22 cellular contexts compared by ENCODE assay signal in genomic region chr6:75516757-75517156, GRCh38. TPM values are rescaled to one million over a fixed set of nuclear protein-coding genes. Genes with fewer than 3 reads are reported as not detected.
"Had no signal": no experiment of that assay in that cellular context is flagged by ENCODE, and none has a peak within 500 bp of the region (broad histone marks: within the 10 kb centered on the region; RNA-seq: fewer than 3 reads in every experiment).

No MANE protein-coding gene starts in this region.

- H3K4me3 Mint-ChIP-seq: naive thymus-derived CD4-positive, alpha-beta T cell; natural killer cell treated with Interleukin-12 subunit alpha and Interleukin-12 subunit beta and Interleukin-15 and Interleukin-18, amount 100 ng/mL, for 72 hours; stimulated activated naive B cell treated with anti-CD40 and anti-IgM and Interleukin-4, amounts not matched to agents 10 μg/mL and 1 μg/mL and 100 μg/mL, for 72 hours had no signal

- H3K4me2 ChIP-seq: hepatocyte, smooth muscle cell had no signal

- H3K27me3 ChIP-seq: hepatocyte, ovary, right atrium auricular region, right lobe of liver, stomach, testis, thyroid gland, transverse colon, upper lobe of left lung had no signal

- H3K27me3 Mint-ChIP-seq: naive thymus-derived CD4-positive, alpha-beta T cell; progenitor cell of endocrine pancreas had no signal

- H3K36me3 ChIP-seq: left ventricle myocardium inferior, ovary, right atrium auricular region, right lobe of liver, stomach, thyroid gland, transverse colon, upper lobe of left lung had no signal

- H3K9me3 ChIP-seq: left ventricle myocardium inferior, mucosa of descending colon, ovary, right atrium auricular region, right lobe of liver, stomach, testis, thyroid gland, transverse colon, upper lobe of left lung had no signal

- H3K4me1 Mint-ChIP-seq: naive thymus-derived CD4-positive, alpha-beta T cell; stimulated activated naive B cell treated with anti-CD40 and anti-IgM and Interleukin-4, amounts not matched to agents 10 μg/mL and 1 μg/mL and 100 μg/mL, for 72 hours had no signal

- H3K27ac Mint-ChIP-seq: naive thymus-derived CD4-positive, alpha-beta T cell; natural killer cell treated with Interleukin-12 subunit alpha and Interleukin-12 subunit beta and Interleukin-15 and Interleukin-18, amount 100 ng/mL, for 72 hours; progenitor cell of endocrine pancreas; stimulated activated naive B cell treated with anti-CD40 and anti-IgM and Interleukin-4, amounts not matched to agents 10 μg/mL and 1 μg/mL and 100 μg/mL, for 72 hours had no signal

- H3K27ac ChIP-seq: hepatocyte, left ventricle myocardium inferior, ovary, right atrium auricular region, right lobe of liver, stomach, testis, thyroid gland, transverse colon, upper lobe of left lung had no signal

- H3K36me3 Mint-ChIP-seq: naive thymus-derived CD4-positive, alpha-beta T cell; natural killer cell treated with Interleukin-12 subunit alpha and Interleukin-12 subunit beta and Interleukin-15 and Interleukin-18, amount 100 ng/mL, for 72 hours; stimulated activated naive B cell treated with anti-CD40 and anti-IgM and Interleukin-4, amounts not matched to agents 10 μg/mL and 1 μg/mL and 100 μg/mL, for 72 hours had no signal

- H2AFZ ChIP-seq: hepatocyte had no signal

- H3K9me3 Mint-ChIP-seq: natural killer cell treated with Interleukin-12 subunit alpha and Interleukin-12 subunit beta and Interleukin-15 and Interleukin-18, amount 100 ng/mL, for 72 hours; stimulated activated naive B cell treated with anti-CD40 and anti-IgM and Interleukin-4, amounts not matched to agents 10 μg/mL and 1 μg/mL and 100 μg/mL, for 72 hours had no signal

- H3K4me3 ChIP-seq: hepatocyte, left ventricle myocardium inferior, lung, mucosa of descending colon, ovary, right atrium auricular region, right lobe of liver, smooth muscle cell, stomach, testis, thyroid gland, transverse colon, upper lobe of left lung had no signal

- DNase-seq: islet precursor cell; left ventricle myocardium inferior; midbrain; mucosa of descending colon; naive thymus-derived CD4-positive, alpha-beta T cell; ovary; right lobe of liver; stimulated activated CD4-positive, alpha-beta T cell treated with anti-CD3 and anti-CD28 coated beads, Interleukin-1b, Interleukin-23, amount 100 ng/mL, for 48 hours; stimulated activated CD4-positive, alpha-beta T cell treated with anti-CD3 and anti-CD28 coated beads, Interleukin-4, amount 100 ng/mL, for 1 hour; stimulated activated naive B cell treated with anti-CD40 and anti-IgM and Interleukin-4, amounts not matched to agents 10 μg/mL and 1 μg/mL and 100 μg/mL, for 72 hours; stimulated activated naive CD8-positive, alpha-beta T cell treated with anti-CD3 and anti-CD28 coated beads, Interleukin-15, Interleukin-2, amounts not matched to agents 100 U/mL and 50 U/mL, for 24 hours; stomach; testis; thyroid gland; transverse colon; upper lobe of left lung had no signal

- H3K4me1 ChIP-seq: left ventricle myocardium inferior, right atrium auricular region, right lobe of liver, stomach, testis, thyroid gland, transverse colon, upper lobe of left lung had no signal

- H3K79me2 ChIP-seq: hepatocyte had no signal

RNA-seq across cellular contexts. Expression of gene FILIP1, which starts 23.2 kb away (rescaled TPM):
- total RNA-seq: natural killer cell treated with Interleukin-12 subunit alpha and Interleukin-12 subunit beta and Interleukin-15 and Interleukin-18, amount 100 ng/mL, for 72 hours had no signal
